ENCODE assay signal across 9 cellular contexts in the genomic region with DNA sequence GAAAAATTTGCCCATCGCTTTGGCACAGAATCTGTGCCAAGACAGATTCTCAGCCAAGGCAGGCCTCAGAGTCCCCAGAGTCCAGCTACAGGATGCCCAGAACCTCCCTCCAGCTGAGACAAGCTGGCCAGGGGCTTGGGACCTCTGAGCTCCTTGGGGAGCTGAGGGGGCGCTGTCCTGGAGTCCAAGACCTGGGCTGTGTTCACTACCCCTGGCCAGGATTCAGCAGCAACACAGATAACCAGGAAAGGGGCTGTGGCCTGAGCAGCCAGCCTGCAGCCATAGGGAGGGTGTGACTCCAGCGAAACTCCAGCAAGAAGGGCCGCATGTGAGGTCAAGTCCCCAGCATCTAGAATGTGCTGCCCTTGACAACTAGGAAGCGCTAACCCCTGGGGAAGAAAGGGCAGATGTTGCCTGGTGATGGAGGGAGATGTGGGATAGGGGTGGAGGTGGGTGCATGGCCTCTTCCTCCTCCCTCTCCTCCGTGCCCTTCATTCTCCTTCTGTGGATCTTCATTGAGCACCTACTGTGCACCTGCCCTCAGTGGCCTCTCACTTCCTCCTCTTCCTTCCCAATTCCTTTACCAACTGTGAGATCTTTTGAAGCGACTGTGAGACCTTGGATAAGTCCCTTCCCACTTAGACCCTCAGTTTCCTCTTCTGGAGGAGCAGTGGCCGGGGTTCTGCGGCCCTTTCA. TPM values are rescaled to one million over a fixed set of nuclear protein-coding genes. Genes with fewer than 3 reads are reported as not detected.
DNase-seq lines count a peak whose midpoint lies in the region; ATAC-seq, FAIRE-seq and TF ChIP-seq lines count a peak whose summit lies in the region.
"Had no signal": no experiment of that assay in that cellular context is flagged by ENCODE, and none has a peak within 500 bp of the region (broad histone marks: within the 10 kb centered on the region; RNA-seq: fewer than 3 reads in every experiment).

No MANE protein-coding gene starts in this region.

- peak overlapping the region; percentile 46; the same call in 1 of the 2 replicates for H3K9ac ChIP-seq in GM12878 (ENCODE audit: control insufficient read depth, insufficient read depth, low read length)

- H3K27me3 Mint-ChIP-seq in activated T-cell treated with anti-CD3 and anti-CD28 coated beads, Interleukin-2, amount 50 U/mL, for 24 hours, result no peaks in the 10 kb centered on the region

- no peaks in the 10 kb centered on the region for H4K20me1 ChIP-seq in GM12878 (ENCODE audit: control insufficient read depth, insufficient read depth)

- no peaks in the 10 kb centered on the region for H3K36me3 ChIP-seq in GM12878 (ENCODE audit: control insufficient read depth in 2 of 2, insufficient read depth in 2 of 2, low read length in 1 of 2)
- H3K36me3 ChIP-seq in lung (ENCODE audit: control insufficient read depth in 2 of 2, insufficient read depth in 2 of 2, low read length in 2 of 2), result no peaks in the 10 kb centered on the region
- H3K36me3 ChIP-seq in tibial artery, result no peaks in the 10 kb centered on the region

- peak overlapping the region; percentile 78 for H3K4me3 Mint-ChIP-seq in activated T-cell treated with anti-CD3 and anti-CD28 coated beads, Interleukin-2, amount 50 U/mL, for 24 hours

- no peak for TF ChIP-seq POLR2A in GM12878 (IDR thresholded peaks at IDR 0.05; ENCODE audit: low read depth, low read length)

- ATAC-seq in GM12878 (no peak), lung (ENCODE audit: insufficient read depth, low FRiP score) (no peak)

- POLR2A ChIA-PET in GM12878 (lab: Charles Lee), result interaction anchor here (0.7 to 7.9 kb wide), 7 partner anchors 10 to 372 kb away, joined by 3 to 106 read pairs (median 3); a partner anchor contains a TSS

- no TSS peak for BruUV-seq in GM12878 (replicated peaks; lab: Mats Ljungman, UMichigan)

- peak overlapping the region; percentile 74; the same call in 1 of the 2 replicates for H3K4me2 ChIP-seq in GM12878 (ENCODE audit: control insufficient read depth, insufficient read depth)

- DNase-seq in activated T-cell treated with anti-CD3 and anti-CD28 coated beads, Interleukin-2, amount 50 U/mL, for 24 hours, result no peak
- no peak for DNase-seq in activated T-cell treated with anti-CD3 and anti-CD28 coated beads, Interleukin-2, amount 50 U/mL, for 1 hour
- DNase-seq in GM12878 (ENCODE audit: low read depth, low spot score) (no peak), lung (ENCODE audit: low spot score) (no peak), tibial artery (peak; percentile 62 to 87), NCI-H2107 treated with DMSO at 0.1 percent for 48 hours (lab: John Stamatoyannopoulos, UW; ENCODE audit: unreplicated experiment) (no peak), A172 (ENCODE audit: low spot score) (no peak)
- no peak for DNase-seq in stimulated activated naive CD4-positive, alpha-beta T cell (lab: John Stamatoyannopoulos, UW)

- WGBS in GM12878 (ENCODE audit: insufficient coverage, insufficient replicate concordance, low lambda C conversion rate, missing lambda C conversion rate), result 77% methylated on average over 9 of the region's 9 CpGs
- 61 to 71% methylated on average over 9 of the region's 9 CpGs for WGBS in lung, 2 donors

- H3K27ac ChIP-seq in GM12878 (ENCODE audit: control insufficient read depth, insufficient read depth), result peak overlapping the region; percentile 72
- peak overlapping the region; percentile 57 to 84 for H3K27ac ChIP-seq in lung (ENCODE audit: low read depth in 1 of 2, low read length in 1 of 2)
- H3K27ac ChIP-seq in tibial artery, result peak overlapping the region; percentile 89 to 97

- H3K9me3 Mint-ChIP-seq in activated T-cell treated with anti-CD3 and anti-CD28 coated beads, Interleukin-2, amount 50 U/mL, for 24 hours, result no peaks in the 10 kb centered on the region

- no peak for TF ChIP-seq CTCF in GM12878 (IDR thresholded peaks at IDR 0.05 in 2 of 3, conservative IDR thresholded peaks at IDR 0.05 in 1 of 3; ENCODE audit: control insufficient read depth in 2 of 3, extremely low read depth in 1 of 3, insufficient read depth in 1 of 3, low read depth in 3 of 3, low read length in 3 of 3)
- no peak for TF ChIP-seq CTCF in lung (IDR thresholded peaks at IDR 0.05; ENCODE audit: control extremely low read depth, extremely low read depth)
- no peak for TF ChIP-seq CTCF in tibial artery (IDR thresholded peaks at IDR 0.05)

- peak overlapping the region; percentile 97 for H3K27ac Mint-ChIP-seq in activated T-cell treated with anti-CD3 and anti-CD28 coated beads, Interleukin-2, amount 50 U/mL, for 24 hours

- H3K4me3 ChIP-seq in GM12878, result no peak overlapping the region
- H3K4me3 ChIP-seq in lung, result no peak overlapping the region
- peak overlapping the region; percentile 60 to 63 for H3K4me3 ChIP-seq in tibial artery

- in situ Hi-C loops in GM12878 (cut with MboI), result no loop called here

- H3K9me3 ChIP-seq in GM12878 (replicated peaks; ENCODE audit: control insufficient read depth, insufficient read depth, low read length) (no peaks in the 10 kb centered on the region), lung (ENCODE audit: control insufficient read depth in 2 of 2, insufficient read depth in 1 of 2, low read length in 1 of 2) (no peaks in the 10 kb centered on the region), tibial artery (no peaks in the 10 kb centered on the region)

- H3K27me3 ChIP-seq in GM12878 (replicated peaks in 1 of 2; ENCODE audit: control insufficient read depth in 2 of 2, insufficient read depth in 2 of 2, low read length in 1 of 2), result no peaks in the 10 kb centered on the region
- H3K27me3 ChIP-seq in lung (ENCODE audit: control insufficient read depth, insufficient read depth), result no peaks in the 10 kb centered on the region
- no peaks in the 10 kb centered on the region for H3K27me3 ChIP-seq in tibial artery

- SMC1A ChIA-PET in GM12878 (lab: Charles Lee; ENCODE audit: uncharacterized antibody, unreplicated experiment), result interaction anchor here (0.6 to 4.1 kb wide), 13 partner anchors 9 to 338 kb away, joined by 3 to 48 read pairs (median 4); a partner anchor contains a TSS

- peaks cover 91% of the 10 kb centered on the region for H3K4me1 ChIP-seq in GM12878 (ENCODE audit: control insufficient read depth, insufficient read depth, low read length)
- peaks cover 20 to 31% of the 10 kb centered on the region in 2 donors for H3K4me1 ChIP-seq in lung (ENCODE audit: control insufficient read depth in 2 of 2, insufficient read depth in 2 of 2, low read length in 2 of 2)
- H3K4me1 ChIP-seq in tibial artery, result peaks cover 10 to 64% (median 58%) of the 10 kb centered on the region in 4 donors

- no peak for FAIRE-seq in GM12878 (lab: Jason Lieb, UNC)
- FAIRE-seq: islet of Langerhans had no signal

- CTCF ChIA-PET in GM12878 (lab: Yijun Ruan, JAX), result interaction anchor here (0.6 to 3.5 kb wide), 13 partner anchors 9 to 536 kb away, joined by 3 to 22 read pairs (median 4); a partner anchor contains a TSS

- TF ChIP-seq RAD21 in GM12878 (IDR thresholded peaks at IDR 0.05; ENCODE audit: insufficient read depth, low read depth, low read length), result no peak

- RAD21 ChIA-PET in GM12878 (lab: Charles Lee; ENCODE audit: unreplicated experiment), result interaction anchor here (0.7 to 7.4 kb wide), 13 partner anchors 9 to 381 kb away, joined by 3 to 60 read pairs (median 5); a partner anchor contains a TSS

- no peaks in the 10 kb centered on the region for H3K36me3 Mint-ChIP-seq in activated T-cell treated with anti-CD3 and anti-CD28 coated beads, Interleukin-2, amount 50 U/mL, for 24 hours (ENCODE audit: low read depth)

- H3K4me1 Mint-ChIP-seq in activated T-cell treated with anti-CD3 and anti-CD28 coated beads, Interleukin-2, amount 50 U/mL, for 24 hours (ENCODE audit: low read depth), result peaks cover 96% of the 10 kb centered on the region

- no peak overlapping the region for H2AFZ ChIP-seq in GM12878 (ENCODE audit: control insufficient read depth, low read depth, low read length)

- TF ChIP-seq EP300 in GM12878 (IDR thresholded peaks at IDR 0.05; ENCODE audit: borderline replicate concordance in 1 of 2, control insufficient read depth in 1 of 2, low read depth in 2 of 2, low read length in 2 of 2), result no peak

- peaks cover 3% of the 10 kb centered on the region for H3K79me2 ChIP-seq in GM12878 (ENCODE audit: control insufficient read depth, insufficient read depth, low read length)

- intact Hi-C loops in GM12878 (cut with micrococcal nuclease; ENCODE audit: unreplicated experiment) (loop anchor here (1.0 to 5.0 kb wide), 2 partner anchors 9 to 382 kb away; a partner anchor contains a TSS), tibial artery (cut with DNase I; ENCODE audit: low total_unique reads) (loop anchor here (10.0 kb wide), 1 partner anchor 324 kb away; a partner anchor contains a TSS)

RNA-seq across cellular contexts. Expression of a gene that starts 7.7 kb away (rescaled TPM):
- 85.2 and 91.3 TPM in 2 replicates for total RNA-seq in GM12878 (2013; cell fraction: nucleolus; rRNA removed)
- total RNA-seq in GM12878 (2014; rRNA removed) (46.2 and 46.8 TPM in 2 replicates), GM12878 (2014; rRNA removed; fragmentation: Illumina TruSeq; extraction: Trizol) (22.2 and 25.3 TPM in 2 replicates), GM12878 (2021) (82.7 and 87.9 TPM in 2 replicates), lung (10 to 100 TPM; 12.5 to 33.5 TPM)
- polyA plus RNA-seq in GM12878 (2011; ENCODE audit: low read depth), result 16.0 TPM
- polyA plus RNA-seq in GM12878 (2011; rRNA removed) (13.3 and 28.5 TPM in 2 replicates), GM12878 (2014; fragmentation: Illumina TruSeq; extraction: Trizol) (3.1 and 18.1 TPM in 2 replicates), GM12878 (2014; fragmentation: Nextera tagmentation; extraction: Ambion mirVana) (1 to 10 TPM in 1 of 2 experiments, under 1 TPM in 1; 0.76 to 3.8 TPM), GM12878 (2014; rRNA removed) (79.3 and 83.3 TPM in 2 replicates), GM12878 (2016; fragmentation: Nextera tagmentation; extraction: Ambion mirVana) (10 to 100 TPM; 76.2 to 87.1 TPM), lung (10 to 100 TPM; 23.2 to 61.9 TPM)
- polyA plus RNA-seq in GM12878 (2011; cell fraction: cytosol; rRNA removed), result 39.3 and 54.4 TPM in 2 replicates
- polyA plus RNA-seq in GM12878 (2011; cell fraction: nucleus; rRNA removed), result 160 and 161 TPM in 2 replicates
- polyA plus RNA-seq in GM12878 (2012), result 47.3 and 50.2 TPM in 2 replicates
- 12.7 and 34.9 TPM in 2 replicates for polyA minus RNA-seq in GM12878 (2011; rRNA and poly(A)+ RNA removed)
- polyA minus RNA-seq in GM12878 (2011; cell fraction: cytosol; rRNA and poly(A)+ RNA removed), result 26.1 and 28.5 TPM in 2 replicates
- 22.6 and 34.3 TPM in 2 replicates for polyA minus RNA-seq in GM12878 (2011; cell fraction: nucleus; rRNA and poly(A)+ RNA removed)
- total RNA-seq in A172 (2014; rRNA removed; shearing (Covaris generic)), result 6.9 and 11.2 TPM in 2 replicates

RNA-seq across cellular contexts. Expression of a gene that starts 23.7 kb away (rescaled TPM):
- total RNA-seq in GM12878 (2013; cell fraction: nucleolus; rRNA removed), result 2.2 and 2.9 TPM in 2 replicates
- total RNA-seq in GM12878 (2014; rRNA removed) (0.85 and 0.98 TPM in 2 replicates), GM12878 (2014; rRNA removed; fragmentation: Illumina TruSeq; extraction: Trizol) (0.09 and 0.31 TPM in 2 replicates), GM12878 (2021) (0.44 and 0.72 TPM in 2 replicates), lung (1 to 10 TPM in 1 of 2 donors, under 1 TPM in 1; 0.31 to 1.1 TPM)
- 0.16 TPM for polyA plus RNA-seq in GM12878 (2011; ENCODE audit: low read depth)
- polyA plus RNA-seq in GM12878 (2011; rRNA removed) (4.4 and 6.3 TPM in 2 replicates), GM12878 (2014; fragmentation: Illumina TruSeq; extraction: Trizol) (0.10 TPM in 1 of 2 replicates, not detected in the other), GM12878 (2014; fragmentation: Nextera tagmentation; extraction: Ambion mirVana) (under 1 TPM; 0.03 to 0.07 TPM), GM12878 (2014; rRNA removed) (0.39 and 0.51 TPM in 2 replicates), GM12878 (2016; fragmentation: Nextera tagmentation; extraction: Ambion mirVana) (under 1 TPM; 0.55 to 0.79 TPM), lung (1 to 10 TPM in 1 of 2 donors, under 1 TPM in 1; 0.24 to 2.1 TPM)
- polyA plus RNA-seq in GM12878 (2011; cell fraction: cytosol; rRNA removed), result 6.6 and 7.9 TPM in 2 replicates
- 7.3 and 12.0 TPM in 2 replicates for polyA plus RNA-seq in GM12878 (2011; cell fraction: nucleus; rRNA removed)
- 0.42 and 0.72 TPM in 2 replicates for polyA plus RNA-seq in GM12878 (2012)
- 1.9 and 2.2 TPM in 2 replicates for polyA minus RNA-seq in GM12878 (2011; rRNA and poly(A)+ RNA removed)
- polyA minus RNA-seq in GM12878 (2011; cell fraction: cytosol; rRNA and poly(A)+ RNA removed), result 0.52 and 1.2 TPM in 2 replicates
- 0.96 and 1.3 TPM in 2 replicates for polyA minus RNA-seq in GM12878 (2011; cell fraction: nucleus; rRNA and poly(A)+ RNA removed)
- total RNA-seq in A172 (2014; rRNA removed; shearing (Covaris generic)), result 0.45 and 0.93 TPM in 2 replicates

Comparison
In these comparisons a context has a peak if more than half of its experiments do, and no peak if none do; other contexts are left out.
1. DNase-seq: peak in tibial artery (2 of 2); none in activated T-cell treated with anti-CD3 and anti-CD28 coated beads, Interleukin-2, amount 50 U/mL, for 24 hours (single experiment), activated T-cell treated with anti-CD3 and anti-CD28 coated beads, Interleukin-2, amount 50 U/mL, for 1 hour (single experiment), GM12878 (single experiment), lung (single experiment), stimulated activated naive CD4-positive, alpha-beta T cell (0 of 6), NCI-H2107 treated with DMSO at 0.1 percent for 48 hours (single experiment) and A172 (single experiment).
2. H3K4me3 ChIP-seq: peak in tibial artery (2 of 2); none in GM12878 (single experiment) and lung (single experiment).
3. Peak in every context shown above with its lines, with median percentiles within 50 percentile points of each other: H3K27ac ChIP-seq.